12 cellular contexts compared by ENCODE assay signal in the genomic region with DNA sequence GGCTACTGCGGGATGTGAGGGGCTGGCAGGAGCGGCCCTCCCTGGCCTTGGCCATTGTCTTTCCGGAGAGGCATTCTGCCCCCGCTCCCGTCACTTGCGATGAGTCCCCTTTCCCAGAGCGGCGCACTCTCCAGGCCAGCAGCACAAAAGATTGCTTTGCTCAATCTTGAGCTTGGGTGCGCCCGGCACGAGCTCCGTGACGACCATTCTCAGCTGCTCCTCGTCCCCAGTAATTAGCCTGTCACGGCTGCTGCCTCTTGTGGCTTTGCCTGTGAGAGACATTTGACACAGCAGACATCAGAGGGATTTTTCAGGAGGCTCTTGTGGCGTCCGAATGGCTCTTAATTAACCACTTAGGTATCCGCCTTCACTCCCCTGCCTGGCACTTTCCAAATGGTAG.
DNase-seq lines count a peak whose midpoint lies in the region; ATAC-seq and TF ChIP-seq lines count a peak whose summit lies in the region.
"Had no signal": no experiment of that assay in that cellular context is flagged by ENCODE, and none has a peak within 500 bp of the region (broad histone marks: within the 10 kb centered on the region; RNA-seq: fewer than 3 reads in every experiment).

No MANE protein-coding gene starts in this region.

- ATAC-seq in omental fat pad (ENCODE audit: low FRiP score) (no peak), GM18909 (IDR thresholded peaks at IDR 0.05; ENCODE audit: poor library complexity, unreplicated experiment) (no peak), T-helper 17 cell (no peak)
- ATAC-seq: right cardiac atrium had no signal

- no peaks in the 10 kb centered on the region for H3K9me3 ChIP-seq in T-helper 17 cell (ENCODE audit: control insufficient read depth, low read length, poor library complexity, severe bottlenecking)
- H3K9me3 ChIP-seq: transverse colon had no signal

- H3K4me3 Mint-ChIP-seq in T-helper 17 cell: no peak overlapping the region
- H3K4me3 Mint-ChIP-seq: T-helper 1 cell treated with Interleukin-12 subunit alpha and Interleukin-12 subunit beta and Interleukin-4 antibody, amounts not matched to agents 30 μg/mL and 1 μg/mL, for 36 hours had no signal

- no peak overlapping the region for H3K27ac Mint-ChIP-seq in T-helper 17 cell
- H3K27ac Mint-ChIP-seq: T-helper 1 cell treated with Interleukin-12 subunit alpha and Interleukin-12 subunit beta and Interleukin-4 antibody, amounts not matched to agents 30 μg/mL and 1 μg/mL, for 36 hours had no signal

- H3K4me1 Mint-ChIP-seq in T-helper 17 cell: no peaks in the 10 kb centered on the region

- peak overlapping the region; percentile 9 for H3K4me3 ChIP-seq in iPS-11a (ENCODE audit: low read depth, low read length)
- H3K4me3 ChIP-seq: transverse colon had no signal

- TF ChIP-seq CTCF in omental fat pad (IDR thresholded peaks at IDR 0.05): no peak

- peaks cover 28% of the 10 kb centered on the region for H3K27me3 Mint-ChIP-seq in T-helper 17 cell

- no peaks in the 10 kb centered on the region for H3K36me3 Mint-ChIP-seq in T-helper 17 cell (ENCODE audit: low read depth)

- DNase-seq in NCI-H1105 (lab: John Stamatoyannopoulos, UW) (peak; percentile 94), NCI-H748 treated with DMSO at 0.1 percent for 48 hours (lab: John Stamatoyannopoulos, UW) (peak; percentile 99), putamen (ENCODE audit: low spot score) (peak; percentile 34), omental fat pad (ENCODE audit: low spot score) (no peak), EL (no peak), T-helper 17 cell (no peak)
- DNase-seq: IMR-90, right cardiac atrium, transverse colon had no signal

Comparison
In these comparisons a context has a peak if more than half of its experiments do, and no peak if none do; other contexts are left out.
1. DNase-seq: peak in NCI-H1105 (single experiment), NCI-H748 treated with DMSO at 0.1 percent for 48 hours (single experiment) and putamen (single experiment); none in omental fat pad (single experiment), EL (single experiment) and T-helper 17 cell (0 of 3).